ENCODE assay signal across 9 cellular contexts in the genomic region with DNA sequence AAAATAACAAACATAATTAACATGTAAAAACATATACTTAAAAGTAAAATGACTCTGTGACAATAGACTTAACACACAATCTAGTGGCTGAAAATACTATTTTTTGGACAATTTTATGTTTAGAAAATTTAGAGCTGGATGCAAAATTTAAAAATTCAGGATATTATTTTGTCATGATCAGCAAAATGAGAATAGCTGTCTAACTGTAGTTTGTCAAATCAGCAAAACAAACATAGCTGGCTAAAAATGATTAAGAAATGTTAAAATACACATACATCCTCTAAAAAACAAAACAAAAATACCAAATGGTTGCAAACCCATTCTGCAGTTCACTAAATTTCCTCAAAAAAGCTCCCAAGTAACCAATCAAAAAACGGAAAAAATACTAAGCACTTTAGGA. TPM values are rescaled to one million over a fixed set of nuclear protein-coding genes. Genes with fewer than 3 reads are reported as not detected.
"Had no signal": no experiment of that assay in that cellular context is flagged by ENCODE, and none has a peak within 500 bp of the region (broad histone marks: within the 10 kb centered on the region; RNA-seq: fewer than 3 reads in every experiment).

No MANE protein-coding gene starts in this region.

- DNase-seq: GM23248, GOT3, H9, HCEC 1CT, KG1 had no signal

- H3K4me3 ChIP-seq: GM23248 had no signal

- H3K27ac ChIP-seq: GM23248, HL-60 had no signal

- H3K9ac ChIP-seq: GM23248 had no signal

- H2AFZ ChIP-seq: GM23248 had no signal

RNA-seq across cellular contexts. Expression of gene MOB3B, which starts 25.1 kb away (rescaled TPM):
- total RNA-seq: GM23248 had no signal

RNA-seq across cellular contexts. Expression of gene IFNK, which starts 30.6 kb away (rescaled TPM):
- total RNA-seq: GM23248, H4, H9, HT1080 had no signal
- polyA plus RNA-seq: GM23248, IgD-negative memory B cell had no signal
